In genomic region chr20:41137412-41138216, GRCh38 we compare ENCODE assay signal across 8 cellular contexts. TPM values are rescaled to one million over a fixed set of nuclear protein-coding genes. Genes with fewer than 3 reads are reported as not detected.
DNase-seq lines count a peak whose midpoint lies in the region; ATAC-seq and TF ChIP-seq lines count a peak whose summit lies in the region.

TSS of gene PLCG1 (plus strand) at chr20:41137543. CDS start at chr20:41137642, 99 bp downstream.

- H3K27me3 ChIP-seq in iPS DF 6.9 (ENCODE audit: control insufficient read depth, insufficient read depth, low read length) (no peaks in the 10 kb centered on the region), sigmoid colon (no peaks in the 10 kb centered on the region)

- no peak within 1 kb of the TSS for H3K27ac ChIP-seq in iPS DF 6.9 (ENCODE audit: low read length)
- H3K27ac ChIP-seq in sigmoid colon: peak within 1 kb of the TSS; percentile 94 to 96 (median 96)

- peaks cover 17% of the 10 kb centered on the region for H3K4me1 ChIP-seq in iPS DF 6.9 (ENCODE audit: control insufficient read depth, insufficient read depth, low read length)
- peaks cover 0 to 50% (median 38%) of the 10 kb centered on the region in 4 donors for H3K4me1 ChIP-seq in sigmoid colon

- intact Hi-C loops in sigmoid colon (cut with DNase I): loop anchor here (5.0 to 10.0 kb wide), 3 partner anchors 35 to 557 kb away; partner anchors contain the start of gene ZHX3

- ATAC-seq in HG02798 (IDR thresholded peaks at IDR 0.05; ENCODE audit: poor library complexity, unreplicated experiment) (peak; percentile 48), HG03378 (IDR thresholded peaks at IDR 0.05; ENCODE audit: unreplicated experiment) (no peak)

- in situ Hi-C loops in GM13976 (cut with MboI; ENCODE audit: low sequenced_read_pairs, unreplicated experiment) (no loop called here), astrocyte of the spinal cord (cut with HindIII; ENCODE audit: low sequenced_read_pairs) (no loop called here)

- no peaks in the 10 kb centered on the region for H3K36me3 ChIP-seq in iPS DF 6.9 (ENCODE audit: control insufficient read depth, insufficient read depth, low read length)
- no peaks in the 10 kb centered on the region for H3K36me3 ChIP-seq in sigmoid colon

- no peak for TF ChIP-seq POLR2A in sigmoid colon (IDR thresholded peaks at IDR 0.05)

- H3K9me3 ChIP-seq in iPS DF 6.9 (ENCODE audit: control insufficient read depth, insufficient read depth, low read length): no peaks in the 10 kb centered on the region
- H3K9me3 ChIP-seq in sigmoid colon: no peaks in the 10 kb centered on the region

- H3K4me3 ChIP-seq in astrocyte of the spinal cord (ENCODE audit: low read depth, low read length) (peak within 1 kb of the TSS; percentile 77), iPS DF 6.9 (ENCODE audit: low read length) (peak within 1 kb of the TSS; percentile 99), sigmoid colon (peak within 1 kb of the TSS; percentile 57 to 83 (median 73))

- TF ChIP-seq CTCF in GM13976 (IDR thresholded peaks at IDR 0.05; ENCODE audit: borderline replicate concordance, control extremely low read depth, extremely low read depth, insufficient read depth, missing control alignments) (no peak), astrocyte of the spinal cord (IDR thresholded peaks at IDR 0.05; ENCODE audit: low read depth, low read length) (no peak), sigmoid colon (IDR thresholded peaks at IDR 0.05) (no peak)

- DNase-seq in GM13976 (ENCODE audit: low spot score): peak; percentile 91
- peak; percentile 12 for DNase-seq in NCI-H1694 (lab: John Stamatoyannopoulos, UW)
- DNase-seq in T1000 (lab: John Stamatoyannopoulos, UW): peak; percentile 79
- DNase-seq in astrocyte of the spinal cord (ENCODE audit: low read depth, low spot score): peak; percentile 77
- DNase-seq in iPS DF 6.9 (ENCODE audit: low read depth, low spot score): peak; percentile 33
- peak; percentile 91 for DNase-seq in sigmoid colon

- WGBS in iPS DF 6.9 (ENCODE audit: insufficient coverage, insufficient read length): no CpG with 5 or more reads among the region's 89 CpGs
- WGBS in sigmoid colon, 2 donors: 1% methylated on average over 89 of the region's 89 CpGs

- TF ChIP-seq EP300 in sigmoid colon (IDR thresholded peaks at IDR 0.05): peak in 1 of 4 donors; percentile 29

RNA-seq across cellular contexts. Expression of gene PLCG1, which starts in this region (rescaled TPM):
- total RNA-seq in sigmoid colon: 100 to 1,000 TPM in 1 of 4 donors, 10 to 100 TPM in 3; 48.5 to 152 (median 67.0) TPM
- 10 to 100 TPM in 2 of 3 donors, 1 to 10 TPM in 1; 9.9 to 57.6 (median 19.8) TPM for polyA plus RNA-seq in sigmoid colon

Comparison
In these comparisons a context has a peak if more than half of its experiments do, and no peak if none do; other contexts are left out.
1. DNase-seq: peak in every context shown above with its lines; median percentile 91 in GM13976; 91 in sigmoid colon; 79 in T1000; 77 in astrocyte of the spinal cord; 33 in iPS DF 6.9; 12 in NCI-H1694.